ENCODE assay signal across 8 cellular contexts in genomic region chr11:121292503-121293275, GRCh38. TPM values are rescaled to one million over a fixed set of nuclear protein-coding genes. Genes with fewer than 3 reads are reported as not detected.
DNase-seq lines count a peak whose midpoint lies in the region; ATAC-seq and TF ChIP-seq lines count a peak whose summit lies in the region.

TSS of gene SC5D (plus strand) at chr11:121292771. CDS start at chr11:121303376, 10,605 bp downstream.

- no peak within 1 kb of the TSS for H2AK5ac ChIP-seq in mesendoderm (ENCODE audit: low read length)

- peak within 1 kb of the TSS; percentile 94 for H3K27ac Mint-ChIP-seq in endodermal cell

- peak within 1 kb of the TSS; percentile 30 for H2BK120ac ChIP-seq in mesendoderm (ENCODE audit: low read depth, low read length)

- ATAC-seq in GM21381 (IDR thresholded peaks at IDR 0.05; ENCODE audit: unreplicated experiment), result peak; percentile 96

- peak within 1 kb of the TSS; percentile 97 for H3K56ac ChIP-seq in mesendoderm (ENCODE audit: low read length)

- H3K4me1 ChIP-seq in NT2/D1 (ENCODE audit: insufficient read depth, insufficient read length), result no peaks in the 10 kb centered on the region
- peaks cover 4% of the 10 kb centered on the region for H3K4me1 ChIP-seq in endodermal cell (ENCODE audit: control insufficient read depth, insufficient read depth, low read length)
- peaks cover 8% of the 10 kb centered on the region for H3K4me1 ChIP-seq in mesendoderm (ENCODE audit: control insufficient read depth, low read depth, low read length)

- no peak within 1 kb of the TSS for H4K5ac ChIP-seq in mesendoderm (ENCODE audit: low read length)

- peak; percentile 33 for TF ChIP-seq CTCF in endodermal cell (conservative IDR thresholded peaks at IDR 0.05)

- peak within 1 kb of the TSS; percentile 73 for H2BK5ac ChIP-seq in mesendoderm (ENCODE audit: low read length)

- peaks cover 39% of the 10 kb centered on the region for H3K4me1 Mint-ChIP-seq in endodermal cell

- WGBS in endodermal cell (ENCODE audit: insufficient coverage in 1 of 2, insufficient read length in 1 of 2), 2 experiments, result 0 to 1% methylated on average over 38 to 75 of the region's 75 CpGs
- WGBS in mesendoderm (ENCODE audit: extremely low coverage, insufficient coverage, low lambda C conversion rate), result no CpG with 5 or more reads among the region's 75 CpGs

- H3K36me3 Mint-ChIP-seq in endodermal cell (ENCODE audit: low read depth), result peaks cover 3% of the 10 kb centered on the region

- H3K4ac ChIP-seq in mesendoderm (ENCODE audit: low read depth, low read length), result peak within 1 kb of the TSS; percentile 92

- peak within 1 kb of the TSS; percentile 93 for H3K4me3 ChIP-seq in NT2/D1 (ENCODE audit: insufficient read length, low read depth)
- H3K4me3 ChIP-seq in endodermal cell (ENCODE audit: low read length), result peak within 1 kb of the TSS; percentile 93
- peak within 1 kb of the TSS; percentile 76 for H3K4me3 ChIP-seq in mesendoderm (ENCODE audit: low read length)

- DNase-seq in COR-L47 (lab: John Stamatoyannopoulos, UW) (peak; percentile 95), HUDEP-2 (lab: John Stamatoyannopoulos, UW; ENCODE audit: unreplicated experiment in 76 of 76) (peak in 75 of 76 experiments; percentile 9 to 91 (median 81)), NT2/D1 (ENCODE audit: low read depth, low spot score) (peak; percentile 86), endodermal cell (peak; percentile 98), mesendoderm (peak; percentile 98)
- peak; percentile 94 for DNase-seq in activated CD8-positive, alpha-beta memory T cell treated with anti-CD3 and anti-CD28 coated beads, Interleukin-2, amount 50 U/mL, for 1 hour (ENCODE audit: extremely low read depth)
- peak; percentile 85 for DNase-seq in stimulated activated CD8-positive, alpha-beta memory T cell treated with anti-CD3 and anti-CD28 coated beads, Interleukin-15, amount 100 ng/mL, for 1 hour (ENCODE audit: low read depth)

- peak within 1 kb of the TSS; percentile 86 for H3K4me2 ChIP-seq in mesendoderm (ENCODE audit: low read length)

- H3K79me1 ChIP-seq in mesendoderm (ENCODE audit: low read length), result peaks cover 6% of the 10 kb centered on the region

- H3K9me3 ChIP-seq in NT2/D1 (ENCODE audit: insufficient read depth, low read length), result 0 out of 2 replicates have a peak, but pooled peaks cover under 1% of the 10 kb centered on the region
- H3K9me3 ChIP-seq in endodermal cell (ENCODE audit: control insufficient read depth, low read length), result no peaks in the 10 kb centered on the region

- H3K27ac ChIP-seq in endodermal cell (ENCODE audit: low read depth, low read length), result peak within 1 kb of the TSS; percentile 85
- peak within 1 kb of the TSS; percentile 68 for H3K27ac ChIP-seq in mesendoderm (ENCODE audit: low read depth, low read length)

- H3K9ac ChIP-seq in NT2/D1 (ENCODE audit: insufficient read length, low read depth) (peak within 1 kb of the TSS; percentile 96), endodermal cell (ENCODE audit: extremely low read depth, low read length, poor library complexity, severe bottlenecking) (peak within 1 kb of the TSS; percentile 76), mesendoderm (ENCODE audit: low read length) (peak within 1 kb of the TSS; percentile 97)

- peak within 1 kb of the TSS; percentile 83 for H3K4me3 Mint-ChIP-seq in endodermal cell

- H3K18ac ChIP-seq in mesendoderm (ENCODE audit: low read length), result peak within 1 kb of the TSS; percentile 94

- H3K36me3 ChIP-seq in NT2/D1 (ENCODE audit: insufficient read depth, insufficient read length, low read length) (peaks cover 11% of the 10 kb centered on the region), endodermal cell (ENCODE audit: control insufficient read depth, insufficient read depth, low read length) (peaks cover 11% of the 10 kb centered on the region), mesendoderm (ENCODE audit: control insufficient read depth, insufficient read depth, low read length) (no peaks in the 10 kb centered on the region)

- no peak within 1 kb of the TSS for H4K8ac ChIP-seq in mesendoderm (ENCODE audit: low read depth, low read length)

- H3K27me3 ChIP-seq in NT2/D1 (ENCODE audit: insufficient read depth, insufficient read length) (no peaks in the 10 kb centered on the region), endodermal cell (ENCODE audit: control insufficient read depth, insufficient read depth, low read length, poor library complexity, severe bottlenecking) (no peaks in the 10 kb centered on the region), mesendoderm (ENCODE audit: insufficient read depth, low read length, poor library complexity) (no peaks in the 10 kb centered on the region)

- H3K9me3 Mint-ChIP-seq in endodermal cell, result peaks cover 4% of the 10 kb centered on the region

- H2BK15ac ChIP-seq in mesendoderm (replicated peaks; ENCODE audit: low read depth), result no peak within 1 kb of the TSS

- H3K23ac ChIP-seq in mesendoderm (ENCODE audit: low read length), result peak within 1 kb of the TSS; percentile 69

- peaks cover 4% of the 10 kb centered on the region for H3K27me3 Mint-ChIP-seq in endodermal cell (ENCODE audit: insufficient read depth)

- peaks cover 43% of the 10 kb centered on the region for H3K79me2 ChIP-seq in mesendoderm (ENCODE audit: control insufficient read depth, insufficient read depth, low read length)

RNA-seq across cellular contexts. Expression of gene SC5D, which starts in this region (rescaled TPM):
- 10 to 100 TPM; 66.0 to 70.9 TPM for total RNA-seq in endodermal cell
- 183 TPM for polyA plus RNA-seq in endodermal cell (2013, experiment 1 of 2)
- 180 TPM for polyA plus RNA-seq in endodermal cell (2013, experiment 2 of 2)
- polyA plus RNA-seq in mesendoderm (2013, experiment 1 of 2), result 110 TPM
- polyA plus RNA-seq in mesendoderm (2013, experiment 2 of 2), result 110 TPM

Comparison
In these comparisons a context has a peak if more than half of its experiments do, and no peak if none do; other contexts are left out.
1. Peak in every context shown above with its lines: DNase-seq, ATAC-seq, H3K4me3 ChIP-seq and H3K27ac ChIP-seq.